1 cellular context compared by ENCODE assay signal in genomic region chr9:34048730-34049629, GRCh38.
TF ChIP-seq lines count a peak whose summit lies in the region.

UBAP2 (minus strand) TSS chr9:34048887; CDS start chr9:34017148, 31,739 bp downstream.

TF ChIP-seq in WTC11, 78 proteins besides CTCF, POLR2A, EP300 and RAD21 (continued from another document):
- TF ChIP-seq USF1 (CRISPR knock-in tag; IDR thresholded peaks at IDR 0.05) (peak; percentile 97), FOXJ3 (CRISPR knock-in tag; IDR thresholded peaks at IDR 0.05; ENCODE audit: borderline replicate concordance) (no peak), ZNF317 (CRISPR knock-in tag; IDR thresholded peaks at IDR 0.05; ENCODE audit: borderline replicate concordance, low read depth) (no peak), SP1 (CRISPR knock-in tag; conservative IDR thresholded peaks at IDR 0.05) (peak; percentile 84), ZNF416 (CRISPR knock-in tag; IDR thresholded peaks at IDR 0.05) (peak; percentile 99), JUN (CRISPR knock-in tag; IDR thresholded peaks at IDR 0.05) (0 out of 2 replicates have a peak, but pooled peaks have one; percentile 41), USF2 (CRISPR knock-in tag; IDR thresholded peaks at IDR 0.05) (peak; percentile 94), KAT7 (CRISPR knock-in tag; IDR thresholded peaks at IDR 0.05; ENCODE audit: borderline replicate concordance) (0 out of 2 replicates have a peak, but pooled peaks have one; percentile 31), HMGXB4 (CRISPR knock-in tag; IDR thresholded peaks at IDR 0.05) (no peak; the same call in 1 of the 2 replicates), CREB1 (CRISPR knock-in tag; IDR thresholded peaks at IDR 0.05) (0 out of 2 replicates have a peak, but pooled peaks have one; percentile 58), TEAD1 (CRISPR knock-in tag; IDR thresholded peaks at IDR 0.05) (peak; percentile 81; the same call in 1 of the 2 replicates), TCF7 (CRISPR knock-in tag; IDR thresholded peaks at IDR 0.05; ENCODE audit: low read depth) (no peak), ETV6 (CRISPR knock-in tag; IDR thresholded peaks at IDR 0.05) (peak; percentile 77), AR (CRISPR knock-in tag; IDR thresholded peaks at IDR 0.05) (no peak), ZNF532 (CRISPR knock-in tag; IDR thresholded peaks at IDR 0.05; ENCODE audit: borderline replicate concordance) (0 out of 2 replicates have a peak, but pooled peaks have one; percentile 35), CREM (CRISPR knock-in tag; IDR thresholded peaks at IDR 0.05) (peak; percentile 97), TEAD4 (CRISPR knock-in tag; IDR thresholded peaks at IDR 0.05) (peak; percentile 8; the same call in 1 of the 2 replicates), RELA (CRISPR knock-in tag; IDR thresholded peaks at IDR 0.05; ENCODE audit: borderline replicate concordance) (peak; percentile 74; the same call in 1 of the 2 replicates), E2F4 (CRISPR knock-in tag; IDR thresholded peaks at IDR 0.05; ENCODE audit: borderline replicate concordance, low read depth) (peak; percentile 92), FOXP4 (CRISPR knock-in tag; IDR thresholded peaks at IDR 0.05) (peak; percentile 47; the same call in 1 of the 2 replicates), SOX15 (CRISPR knock-in tag; IDR thresholded peaks at IDR 0.05) (no peak)
- TF ChIP-seq, protein P1, sequence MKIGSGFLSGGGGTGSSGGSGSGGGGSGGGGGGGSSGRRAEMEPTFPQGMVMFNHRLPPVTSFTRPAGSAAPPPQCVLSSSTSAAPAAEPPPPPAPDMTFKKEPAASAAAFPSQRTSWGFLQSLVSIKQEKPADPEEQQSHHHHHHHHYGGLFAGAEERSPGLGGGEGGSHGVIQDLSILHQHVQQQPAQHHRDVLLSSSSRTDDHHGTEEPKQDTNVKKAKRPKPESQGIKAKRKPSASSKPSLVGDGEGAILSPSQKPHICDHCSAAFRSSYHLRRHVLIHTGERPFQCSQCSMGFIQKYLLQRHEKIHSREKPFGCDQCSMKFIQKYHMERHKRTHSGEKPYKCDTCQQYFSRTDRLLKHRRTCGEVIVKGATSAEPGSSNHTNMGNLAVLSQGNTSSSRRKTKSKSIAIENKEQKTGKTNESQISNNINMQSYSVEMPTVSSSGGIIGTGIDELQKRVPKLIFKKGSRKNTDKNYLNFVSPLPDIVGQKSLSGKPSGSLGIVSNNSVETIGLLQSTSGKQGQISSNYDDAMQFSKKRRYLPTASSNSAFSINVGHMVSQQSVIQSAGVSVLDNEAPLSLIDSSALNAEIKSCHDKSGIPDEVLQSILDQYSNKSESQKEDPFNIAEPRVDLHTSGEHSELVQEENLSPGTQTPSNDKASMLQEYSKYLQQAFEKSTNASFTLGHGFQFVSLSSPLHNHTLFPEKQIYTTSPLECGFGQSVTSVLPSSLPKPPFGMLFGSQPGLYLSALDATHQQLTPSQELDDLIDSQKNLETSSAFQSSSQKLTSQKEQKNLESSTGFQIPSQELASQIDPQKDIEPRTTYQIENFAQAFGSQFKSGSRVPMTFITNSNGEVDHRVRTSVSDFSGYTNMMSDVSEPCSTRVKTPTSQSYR (CRISPR knock-in tag; IDR thresholded peaks at IDR 0.05) = peak; percentile 75; the same call in 1 of the 2 replicates
- TF ChIP-seq, protein P2, sequence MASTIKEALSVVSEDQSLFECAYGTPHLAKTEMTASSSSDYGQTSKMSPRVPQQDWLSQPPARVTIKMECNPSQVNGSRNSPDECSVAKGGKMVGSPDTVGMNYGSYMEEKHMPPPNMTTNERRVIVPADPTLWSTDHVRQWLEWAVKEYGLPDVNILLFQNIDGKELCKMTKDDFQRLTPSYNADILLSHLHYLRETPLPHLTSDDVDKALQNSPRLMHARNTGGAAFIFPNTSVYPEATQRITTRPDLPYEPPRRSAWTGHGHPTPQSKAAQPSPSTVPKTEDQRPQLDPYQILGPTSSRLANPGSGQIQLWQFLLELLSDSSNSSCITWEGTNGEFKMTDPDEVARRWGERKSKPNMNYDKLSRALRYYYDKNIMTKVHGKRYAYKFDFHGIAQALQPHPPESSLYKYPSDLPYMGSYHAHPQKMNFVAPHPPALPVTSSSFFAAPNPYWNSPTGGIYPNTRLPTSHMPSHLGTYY (CRISPR knock-in tag; IDR thresholded peaks at IDR 0.05) = no peak
- TF ChIP-seq, protein P3, sequence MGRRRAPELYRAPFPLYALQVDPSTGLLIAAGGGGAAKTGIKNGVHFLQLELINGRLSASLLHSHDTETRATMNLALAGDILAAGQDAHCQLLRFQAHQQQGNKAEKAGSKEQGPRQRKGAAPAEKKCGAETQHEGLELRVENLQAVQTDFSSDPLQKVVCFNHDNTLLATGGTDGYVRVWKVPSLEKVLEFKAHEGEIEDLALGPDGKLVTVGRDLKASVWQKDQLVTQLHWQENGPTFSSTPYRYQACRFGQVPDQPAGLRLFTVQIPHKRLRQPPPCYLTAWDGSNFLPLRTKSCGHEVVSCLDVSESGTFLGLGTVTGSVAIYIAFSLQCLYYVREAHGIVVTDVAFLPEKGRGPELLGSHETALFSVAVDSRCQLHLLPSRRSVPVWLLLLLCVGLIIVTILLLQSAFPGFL (CRISPR knock-in tag; IDR thresholded peaks at IDR 0.05; ENCODE audit: borderline replicate concordance) = no peak
TF ChIP-seq in WTC11: peak in this region for 25.
